ENCODE assay signal across 24 cellular contexts in the genomic region with DNA sequence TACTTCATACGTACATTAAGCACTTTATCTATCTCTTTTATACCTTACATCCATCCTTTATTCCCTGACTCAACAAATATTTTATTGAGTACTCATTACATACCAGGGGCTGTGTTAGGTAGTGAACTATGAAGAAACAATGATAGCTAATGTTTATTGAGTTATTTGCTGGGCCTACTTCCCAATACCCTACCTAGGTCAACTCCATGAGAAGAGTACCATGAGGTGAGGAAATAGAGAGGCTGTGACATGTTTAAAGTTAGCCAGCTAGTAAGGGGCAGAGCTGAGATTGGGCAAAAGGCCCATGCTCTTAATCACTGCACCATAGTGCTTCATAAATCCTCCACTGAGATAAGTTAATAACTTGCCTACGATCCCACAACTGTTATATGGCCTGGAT.
DNase-seq lines count a peak whose midpoint lies in the region; ATAC-seq and TF ChIP-seq lines count a peak whose summit lies in the region.
"Had no signal": no experiment of that assay in that cellular context is flagged by ENCODE, and none has a peak within 500 bp of the region (broad histone marks: within the 10 kb centered on the region; RNA-seq: fewer than 3 reads in every experiment).

No MANE protein-coding gene starts in this region.

- H3K4me2 ChIP-seq in IMR-90 (ENCODE audit: low read depth, low read length): no peak overlapping the region
- H3K4me2 ChIP-seq: BLaER1 had no signal

- no peaks in the 10 kb centered on the region for H3K79me1 ChIP-seq in IMR-90 (ENCODE audit: low read depth in 1 of 2, low read length in 2 of 2)

- no peak overlapping the region for H3K4me3 Mint-ChIP-seq in Calu3 (ENCODE audit: low read depth, unreplicated experiment)
- H3K4me3 Mint-ChIP-seq: CD4-positive, CD25-positive, alpha-beta regulatory T cell had no signal

- H3K36me3 ChIP-seq in IMR-90 (ENCODE audit: control insufficient read depth, insufficient read depth, low read length): no peaks in the 10 kb centered on the region
- H3K36me3 ChIP-seq: BLaER1, SJCRH30 had no signal

- H3K9me3 ChIP-seq in IMR-90 (ENCODE audit: control insufficient read depth, insufficient read depth, low read length): no peaks in the 10 kb centered on the region
- H3K9me3 ChIP-seq: BLaER1, SJCRH30 had no signal

- no peak overlapping the region for H3K27ac Mint-ChIP-seq in Calu3 (ENCODE audit: unreplicated experiment)

- no peaks in the 10 kb centered on the region for H3K27me3 ChIP-seq in IMR-90 (ENCODE audit: control insufficient read depth, insufficient read depth, low read length)
- no peaks in the 10 kb centered on the region for H3K27me3 ChIP-seq in layer of hippocampus (ENCODE audit: control insufficient read depth, insufficient read depth, low read length)
- H3K27me3 ChIP-seq: BLaER1, SJCRH30 had no signal

- no peak overlapping the region for H2BK120ac ChIP-seq in IMR-90 (ENCODE audit: low read depth, low read length)

- in situ Hi-C loops in IMR-90 (cut with MboI; ENCODE audit: low sequenced_read_pairs): loop anchor here (25.0 kb wide), 1 partner anchor 1129 kb away; no protein-coding TSS in a partner anchor

- H4K5ac ChIP-seq in IMR-90 (ENCODE audit: low read depth, low read length): no peak overlapping the region

- H3K4me1 Mint-ChIP-seq in Calu3 (ENCODE audit: low read depth, unreplicated experiment): peaks cover 8% of the 10 kb centered on the region

- no peak overlapping the region for H3K56ac ChIP-seq in IMR-90 (ENCODE audit: extremely low read depth, insufficient read depth, low read length)

- H3K9me1 ChIP-seq in IMR-90 (ENCODE audit: insufficient read depth, low read length): no peaks in the 10 kb centered on the region

- no peak overlapping the region for H4K8ac ChIP-seq in IMR-90 (ENCODE audit: low read depth in 2 of 2, low read length in 2 of 2)

- no peaks in the 10 kb centered on the region for H3K36me3 Mint-ChIP-seq in Calu3 (ENCODE audit: insufficient read depth, unreplicated experiment)
- H3K36me3 Mint-ChIP-seq: CD4-positive, CD25-positive, alpha-beta regulatory T cell had no signal

- no peaks in the 10 kb centered on the region for H3K9me3 Mint-ChIP-seq in Calu3 (ENCODE audit: low read depth, unreplicated experiment)

- intact Hi-C loops in IMR-90 (cut with micrococcal nuclease) (loop anchor here (10.0 kb wide), 1 partner anchor 422 kb away; the partner anchor contains the start of gene UFM1), Calu3 (cut with micrococcal nuclease; ENCODE audit: unreplicated experiment) (no loop called here)

- H3K4ac ChIP-seq in IMR-90 (ENCODE audit: low read depth, low read length): no peak overlapping the region

- H3K23ac ChIP-seq in IMR-90 (ENCODE audit: low read depth, low read length): no peak overlapping the region

- TF ChIP-seq CTCF in IMR-90 (conservative IDR thresholded peaks at IDR 0.05; ENCODE audit: low read depth, low read length) (no peak), GM20000 (IDR thresholded peaks at IDR 0.05; ENCODE audit: extremely low read depth, missing control alignments) (no peak), Calu3 (IDR thresholded peaks at IDR 0.05; ENCODE audit: unreplicated experiment) (no peak)

- H2AK5ac ChIP-seq in IMR-90 (ENCODE audit: low read depth, low read length): no peak overlapping the region

- TF ChIP-seq POLR2A in IMR-90 (IDR thresholded peaks at IDR 0.05; ENCODE audit: low read depth, low read length): no peak

- no peak overlapping the region for H2BK5ac ChIP-seq in IMR-90 (ENCODE audit: low read depth, low read length, poor library complexity, severe bottlenecking)

- WGBS in IMR-90 (ENCODE audit: extremely low coverage in 2 of 2, insufficient read length in 1 of 2), 2 experiments: no CpG with 5 or more reads among the region's 2 CpGs

- no peak overlapping the region for H2BK20ac ChIP-seq in IMR-90 (ENCODE audit: low read depth, low read length)

- no peak overlapping the region for H3K4me3 ChIP-seq in IMR-90 (ENCODE audit: insufficient read depth, low read depth, low read length)
- H3K4me3 ChIP-seq: BLaER1, GM23248, SJCRH30 had no signal

- dilution Hi-C loops in IMR-90 (cut with HindIII; ENCODE audit: low sequenced_read_pairs, unreplicated experiment): no loop called here

- H4K91ac ChIP-seq in IMR-90 (ENCODE audit: insufficient read depth, low read depth, low read length): no peak overlapping the region

- BruUV-seq in IMR-90 (replicated peaks; lab: Mats Ljungman, UMichigan) (no TSS peak), Calu3 (replicated peaks; lab: Mats Ljungman, UMichigan) (no TSS peak)

- no peaks in the 10 kb centered on the region for H3K27me3 Mint-ChIP-seq in Calu3 (ENCODE audit: unreplicated experiment)
- H3K27me3 Mint-ChIP-seq: CD4-positive, CD25-positive, alpha-beta regulatory T cell had no signal

- no peak overlapping the region for H3K14ac ChIP-seq in IMR-90 (replicated peaks; ENCODE audit: low read depth, low read length)

- H2BK15ac ChIP-seq in IMR-90 (ENCODE audit: low read depth, low read length): no peak overlapping the region

- no peak overlapping the region for H2AFZ ChIP-seq in IMR-90 (replicated peaks; ENCODE audit: low read length, poor library complexity)
- H2AFZ ChIP-seq: GM23248 had no signal

- H2AK9ac ChIP-seq in IMR-90 (replicated peaks; ENCODE audit: low read depth, low read length, poor library complexity): no peak overlapping the region

- ATAC-seq in IMR-90 (ENCODE audit: low read depth) (no peak), HG03342 (IDR thresholded peaks at IDR 0.05; ENCODE audit: unreplicated experiment) (no peak)
- ATAC-seq: PC-3, SK-N-SH treated with all-trans-retinoic acid at 6 μM for 48 hours had no signal

- no peak overlapping the region for H3K27ac ChIP-seq in IMR-90 (ENCODE audit: insufficient read depth, low read length)
- H3K27ac ChIP-seq in caudate nucleus (ENCODE audit: low read depth, low read length): peak overlapping the region; percentile 88
- H3K27ac ChIP-seq in layer of hippocampus (ENCODE audit: low read depth, low read length): peak overlapping the region; percentile 78
- peak overlapping the region; percentile 58 for H3K27ac ChIP-seq in substantia nigra (ENCODE audit: low read depth, low read length, poor library complexity, severe bottlenecking)
- H3K27ac ChIP-seq: BLaER1, GM23248, SJCRH30 had no signal

- CTCF ChIA-PET in IMR-90 (lab: Yijun Ruan, JAX): no interaction called here
- CTCF ChIA-PET in Calu3 (lab: Charles Lee): no interaction called here

- no peak for DNase-seq in IMR-90
- DNase-seq in caudate nucleus (lab: John Stamatoyannopoulos, UW): no peak
- no peak for DNase-seq in substantia nigra (lab: John Stamatoyannopoulos, UW)
- no peak for DNase-seq in GM20000 (ENCODE audit: low spot score)
- no peak for DNase-seq in Calu3
- DNase-seq: CD4-positive, CD25-positive, alpha-beta regulatory T cell; DMS53; GM23248; H7; KBM-7; MV-4-11; NCI-H1105; NCI-H146; NCI-H1930; NCI-H2107; NCI-H524 treated with DMSO at 0.1 percent for 48 hours; NCI-H774; NK-92 treated with Interleukin-12 subunit alpha and Interleukin-12 subunit beta, amount 100 ng/mL, for 24 hours; PC-3; SJCRH30 had no signal

- TF ChIP-seq RAD21 in IMR-90 (IDR thresholded peaks at IDR 0.05; ENCODE audit: low read length): no peak

- no peaks in the 10 kb centered on the region for H3K4me1 ChIP-seq in IMR-90 (ENCODE audit: control insufficient read depth, insufficient read depth, low read length)
- H3K4me1 ChIP-seq: BLaER1, SJCRH30 had no signal

- no peak overlapping the region for H3K18ac ChIP-seq in IMR-90 (ENCODE audit: low read depth, low read length)

- H4K20me1 ChIP-seq in IMR-90 (ENCODE audit: insufficient read depth, low read length): no peaks in the 10 kb centered on the region
- H4K20me1 ChIP-seq: BLaER1 had no signal

- H3K9ac ChIP-seq in IMR-90 (ENCODE audit: low read depth, low read length): no peak overlapping the region
- H3K9ac ChIP-seq: BLaER1, GM23248 had no signal

- POLR2A ChIA-PET in IMR-90 (lab: Charles Lee; ENCODE audit: unreplicated experiment): no interaction called here

TF ChIP-seq in IMR-90, 13 proteins besides CTCF, POLR2A, EP300 and RAD21:
- TF ChIP-seq MAFK (IDR thresholded peaks at IDR 0.05; ENCODE audit: low read depth, low read length) (0 out of 2 replicates have a peak, but pooled peaks have one; percentile 9), BHLHE40 (IDR thresholded peaks at IDR 0.05; ENCODE audit: low read depth, low read length) (no peak)
TF ChIP-seq in IMR-90: peak in this region for 1.
